ENCODE assay signal across 1 cellular context in genomic region chr5:139482050-139482889, GRCh38.
A peak's percentile ranks its signal among the peaks of the same experiment; 100 is the strongest.
TF ChIP-seq lines count a peak whose summit lies in the region.

Gene STING1 (minus strand): TSS chr5:139482758. CDS start chr5:139481704, 1,054 bp downstream.

TF ChIP-seq in K562, 482 proteins besides CTCF, POLR2A, EP300 and RAD21 (continued from another document and continues in another):
- no peak for TF ChIP-seq ZNF407 (IDR thresholded peaks at IDR 0.05; ENCODE audit: low read depth)
- TF ChIP-seq SETDB1 (IDR thresholded peaks at IDR 0.05; ENCODE audit: low read length): no peak
- TF ChIP-seq ZKSCAN1 (IDR thresholded peaks at IDR 0.05; ENCODE audit: low read depth, low read length): peak; percentile 53; the same call in 1 of the 2 replicates
- TF ChIP-seq ZHX1 (conservative IDR thresholded peaks at IDR 0.05; ENCODE audit: low read length): peak; percentile 86; the same call in 1 of the 2 replicates
- TF ChIP-seq ZNF318 (IDR thresholded peaks at IDR 0.05; ENCODE audit: borderline replicate concordance in 1 of 2, low read depth in 1 of 2): no peak; a peak in 1 of 4 replicates
- TF ChIP-seq MNT (conservative IDR thresholded peaks at IDR 0.05): peak in 1 of 2 experiments; percentile 34; a peak in 3 of 4 replicates
- no peak for TF ChIP-seq RFX7 (CRISPR knock-in tag; IDR thresholded peaks at IDR 0.05)
- peak; percentile 54 for TF ChIP-seq ETV5 (CRISPR knock-in tag; IDR thresholded peaks at IDR 0.05; ENCODE audit: low read depth)
- no peak for TF ChIP-seq MCM7 (IDR thresholded peaks at IDR 0.05)
- peak; percentile 73; the same call in 1 of the 2 replicates for TF ChIP-seq ZNF79 (CRISPR knock-in tag; IDR thresholded peaks at IDR 0.05; ENCODE audit: low read depth)
- no peak for TF ChIP-seq ZNF699 (CRISPR knock-in tag; IDR thresholded peaks at IDR 0.05; ENCODE audit: insufficient replicate concordance)
- TF ChIP-seq MEIS2 (IDR thresholded peaks at IDR 0.05; ENCODE audit: partially characterized antibody): no peak
- TF ChIP-seq BRCA1 (IDR thresholded peaks at IDR 0.05): no peak
- no peak for TF ChIP-seq BRCA1 (CRISPR knock-in tag; IDR thresholded peaks at IDR 0.05)
- TF ChIP-seq ZNF57 (CRISPR knock-in tag; IDR thresholded peaks at IDR 0.05): 0 out of 2 replicates have a peak, but pooled peaks have one; percentile 22
- no peak for TF ChIP-seq FOXP4 (CRISPR knock-in tag; IDR thresholded peaks at IDR 0.05; ENCODE audit: borderline replicate concordance)
- TF ChIP-seq ATF2 (CRISPR knock-in tag; IDR thresholded peaks at IDR 0.05): no peak
- TF ChIP-seq NCOA1 (IDR thresholded peaks at IDR 0.05; ENCODE audit: low read depth): peak; percentile 54
- no peak for TF ChIP-seq FOXA1 (IDR thresholded peaks at IDR 0.05; ENCODE audit: borderline replicate concordance)
- no peak for TF ChIP-seq RBM22 (IDR thresholded peaks at IDR 0.05; ENCODE audit: low read depth, low read length, poor library complexity, severe bottlenecking)
- TF ChIP-seq TCFL5 (CRISPR knock-in tag; conservative IDR thresholded peaks at IDR 0.05): peak; percentile 63; the same call in 1 of the 2 replicates
- TF ChIP-seq LEF1 (IDR thresholded peaks at IDR 0.05): no peak
- no peak for TF ChIP-seq THRA (IDR thresholded peaks at IDR 0.05)
- no peak for TF ChIP-seq MLX (CRISPR knock-in tag; conservative IDR thresholded peaks at IDR 0.05)
- TF ChIP-seq ARNT (IDR thresholded peaks at IDR 0.05): no peak
- TF ChIP-seq MCM5 (IDR thresholded peaks at IDR 0.05; ENCODE audit: low read depth): no peak
